In the genomic region with DNA sequence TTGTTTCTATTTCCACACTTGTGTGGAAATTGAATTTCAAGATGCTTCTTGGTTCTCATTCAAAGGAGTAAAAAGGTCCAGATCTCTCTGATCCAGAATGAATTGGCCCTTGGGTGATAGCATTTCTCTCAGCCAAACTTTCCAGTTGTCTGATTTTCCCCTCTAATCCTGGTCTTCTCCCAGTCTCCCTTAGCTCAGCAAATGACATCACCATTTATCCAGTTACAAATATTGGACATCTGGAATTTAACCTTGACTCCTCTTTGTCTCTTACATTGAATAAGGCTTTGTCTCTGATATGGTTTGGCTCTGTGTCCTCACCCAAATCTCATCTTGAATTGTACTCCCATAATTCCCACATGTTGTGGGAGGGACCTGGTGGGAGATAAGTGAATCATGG, we compare ENCODE assay signal across 38 cellular contexts. TPM values are rescaled to one million over a fixed set of nuclear protein-coding genes. Genes with fewer than 3 reads are reported as not detected.
"Had no signal": no experiment of that assay in that cellular context is flagged by ENCODE, and none has a peak within 500 bp of the region (broad histone marks: within the 10 kb centered on the region; RNA-seq: fewer than 3 reads in every experiment).

No MANE protein-coding gene starts in this region.

- H3K4me3 ChIP-seq: adrenal gland, body of pancreas, breast epithelium had no signal

- H3K4me3 Mint-ChIP-seq: activated CD4-positive, alpha-beta memory T cell treated with anti-CD3 and anti-CD28 coated beads, Interleukin-2, amount 10 ng/mL, durations not matched to agents 7 days and 5 days; activated CD4-positive, alpha-beta T cell treated with anti-CD3 and anti-CD28 coated beads for 36 hours; activated CD4-positive, alpha-beta T cell treated with anti-CD3 and anti-CD28 coated beads, Interleukin-2, amount 10 ng/mL, durations not matched to agents 7 days and 5 days; activated CD8-positive, alpha-beta memory T cell treated with anti-CD3 and anti-CD28 coated beads, Interleukin-2, amount 10 ng/mL, durations not matched to agents 7 days and 5 days; activated CD8-positive, alpha-beta T cell treated with anti-CD3 and anti-CD28 coated beads, Interleukin-2, amount 10 ng/mL, durations not matched to agents 7 days and 5 days; activated naive CD4-positive, alpha-beta T cell treated with anti-CD3 and anti-CD28 coated beads for 36 hours; activated naive CD8-positive, alpha-beta T cell treated with anti-CD3 and anti-CD28 coated beads for 36 hours; activated T-cell treated with anti-CD3 and anti-CD28 coated beads, Interleukin-2, amount 50 U/mL, for 24 hours; activated T-cell treated with anti-CD3 and anti-CD28 coated beads, Interleukin-2, amount 50 U/mL, for 72 hours; activated T-helper 1 cell treated with anti-CD3 and anti-CD28 coated beads, Interleukin-12 subunit alpha, Interleukin-12 subunit beta, Interleukin-2, Interleukin-4 antibody, amounts not matched to agents 30 ng/mL and 10 ng/mL and 1 ng/mL, durations not matched to agents 14 hours and 24 hours and 36 hours; activated T-helper 17 cell treated with anti-CD3 and anti-CD28 coated beads, Interleukin-2, amount 50 U/mL, for 72 hours; T-helper 1 cell treated with Interleukin-12 subunit alpha and Interleukin-12 subunit beta and Interleukin-4 antibody, amounts not matched to agents 30 μg/mL and 1 μg/mL, for 36 hours; T-helper 2 cell treated with Interferon-gamma antibody and Interleukin-4, amounts not matched to agents 5 μg/mL and 100 μg/mL, for 36 hours; WTC11 had no signal

- H3K9me3 Mint-ChIP-seq: activated CD4-positive, alpha-beta memory T cell treated with anti-CD3 and anti-CD28 coated beads, Interleukin-2, amount 10 ng/mL, durations not matched to agents 7 days and 5 days; activated CD4-positive, alpha-beta T cell treated with anti-CD3 and anti-CD28 coated beads, Interleukin-2, amount 10 ng/mL, durations not matched to agents 7 days and 5 days; activated naive CD4-positive, alpha-beta T cell treated with anti-CD3 and anti-CD28 coated beads for 36 hours; activated naive CD4-positive, alpha-beta T cell treated with anti-CD3 and anti-CD28 coated beads, Interleukin-2, amount 50 U/mL, for 72 hours; activated naive CD8-positive, alpha-beta T cell treated with anti-CD3 and anti-CD28 coated beads for 36 hours; activated T-cell treated with anti-CD3 and anti-CD28 coated beads, Interleukin-2, amount 50 U/mL, for 24 hours; activated T-cell treated with anti-CD3 and anti-CD28 coated beads, Interleukin-2, amount 50 U/mL, for 72 hours; activated T-helper 1 cell treated with anti-CD3 and anti-CD28 coated beads, Interleukin-12 subunit alpha, Interleukin-12 subunit beta, Interleukin-2, Interleukin-4 antibody, amounts not matched to agents 30 ng/mL and 10 ng/mL and 1 ng/mL, durations not matched to agents 14 hours and 24 hours and 36 hours; activated T-helper 17 cell treated with anti-CD3 and anti-CD28 coated beads, Interleukin-2, amount 50 U/mL, for 72 hours; T-helper 1 cell treated with Interleukin-12 subunit alpha and Interleukin-12 subunit beta and Interleukin-4 antibody, amounts not matched to agents 30 μg/mL and 1 μg/mL, for 36 hours; T-helper 2 cell treated with Interferon-gamma antibody and Interleukin-4, amounts not matched to agents 5 μg/mL and 100 μg/mL, for 36 hours had no signal

- H3K4me1 Mint-ChIP-seq: activated CD4-positive, alpha-beta memory T cell treated with anti-CD3 and anti-CD28 coated beads, Interleukin-2, amount 10 ng/mL, durations not matched to agents 7 days and 5 days; activated CD4-positive, alpha-beta T cell treated with anti-CD3 and anti-CD28 coated beads for 36 hours; activated CD4-positive, alpha-beta T cell treated with anti-CD3 and anti-CD28 coated beads, Interleukin-2, amount 10 ng/mL, durations not matched to agents 7 days and 5 days; activated CD8-positive, alpha-beta memory T cell treated with anti-CD3 and anti-CD28 coated beads, Interleukin-2, amount 10 ng/mL, durations not matched to agents 7 days and 5 days; activated naive CD8-positive, alpha-beta T cell treated with anti-CD3 and anti-CD28 coated beads for 36 hours; activated T-helper 17 cell treated with anti-CD3 and anti-CD28 coated beads, Interleukin-2, amount 50 U/mL, for 72 hours; WTC11 had no signal

- H3K36me3 ChIP-seq: adrenal gland, brain microvascular endothelial cell, breast epithelium, WERI-Rb-1 had no signal

- ATAC-seq: activated CD4-positive, alpha-beta T cell treated with anti-CD3 and anti-CD28 coated beads for 36 hours; activated CD4-positive, CD25-positive, alpha-beta regulatory T cell treated with anti-CD3 and anti-CD28 coated beads, Interleukin-2, amount 50 U/mL, for 24 hours; activated CD8-positive, alpha-beta memory T cell treated with anti-CD3 and anti-CD28 coated beads, Interleukin-2, amount 10 ng/mL, durations not matched to agents 7 days and 5 days; activated CD8-positive, alpha-beta T cell treated with anti-CD3 and anti-CD28 coated beads, Interleukin-2, amount 10 ng/mL, durations not matched to agents 7 days and 5 days; activated naive CD4-positive, alpha-beta T cell treated with anti-CD3 and anti-CD28 coated beads, Interleukin-2, amount 50 U/mL, for 72 hours; activated T-cell treated with anti-CD3 and anti-CD28 coated beads, Interleukin-2, amount 50 U/mL, for 72 hours; activated T-helper 17 cell treated with anti-CD3 and anti-CD28 coated beads, Interleukin-2, amount 50 U/mL, for 72 hours; body of pancreas; WTC11 had no signal

- H3K4me1 ChIP-seq: adrenal gland, body of pancreas, breast epithelium had no signal

- H3K36me3 Mint-ChIP-seq: activated CD8-positive, alpha-beta memory T cell treated with anti-CD3 and anti-CD28 coated beads, Interleukin-2, amount 10 ng/mL, durations not matched to agents 7 days and 5 days; activated naive CD8-positive, alpha-beta T cell treated with anti-CD3 and anti-CD28 coated beads for 36 hours; WTC11 had no signal

- DNase-seq: activated CD4-positive, alpha-beta memory T cell treated with anti-CD3 and anti-CD28 coated beads, Interleukin-2, amount 10 ng/mL, durations not matched to agents 7 days and 5 days; activated CD4-positive, alpha-beta T cell treated with anti-CD3 and anti-CD28 coated beads for 1 hour; activated CD4-positive, alpha-beta T cell treated with anti-CD3 and anti-CD28 coated beads for 36 hours; activated CD4-positive, alpha-beta T cell treated with anti-CD3 and anti-CD28 coated beads for 48 hours; activated CD4-positive, alpha-beta T cell treated with anti-CD3 and anti-CD28 coated beads, Interleukin-2, amount 10 ng/mL, durations not matched to agents 7 days and 5 days; activated CD4-positive, alpha-beta T cell treated with anti-CD3 and anti-CD28 coated beads, Interleukin-2, amount 50 U/mL, for 48 hours; activated CD4-positive, CD25-positive, alpha-beta regulatory T cell; activated CD8-positive, alpha-beta memory T cell treated with anti-CD3 and anti-CD28 coated beads for 24 hours; activated CD8-positive, alpha-beta memory T cell treated with anti-CD3 and anti-CD28 coated beads, Interleukin-2, amount 10 ng/mL, durations not matched to agents 7 days and 5 days; activated CD8-positive, alpha-beta memory T cell treated with anti-CD3 and anti-CD28 coated beads, Interleukin-2, amount 50 U/mL, for 48 hours; activated CD8-positive, alpha-beta T cell treated with anti-CD3 and anti-CD28 coated beads, Interleukin-2, amount 10 ng/mL, durations not matched to agents 7 days and 5 days; activated effector memory CD4-positive, alpha-beta T cell treated with anti-CD3 and anti-CD28 coated beads, Interleukin-2, amount 50 U/mL, for 16 hours; activated gamma-delta T cell treated with Interleukin-2 at 50 U/mL for 16 hours; activated naive CD4-positive, alpha-beta T cell; activated naive CD4-positive, alpha-beta T cell treated with anti-CD3 and anti-CD28 coated beads for 36 hours; activated naive CD4-positive, alpha-beta T cell treated with anti-CD3 and anti-CD28 coated beads, Interleukin-2, amount 50 U/mL, for 16 hours; activated naive CD8-positive, alpha-beta T cell treated with anti-CD3 and anti-CD28 coated beads for 36 hours; activated T-cell treated with anti-CD3 and anti-CD28 coated beads, Interleukin-2, amount 50 U/mL, for 24 hours; activated T-cell treated with anti-CD3 and anti-CD28 coated beads, Interleukin-2, amount 50 U/mL, for 72 hours; adrenal gland; amniotic stem cell; aorta; body of pancreas; brain microvascular endothelial cell; central memory CD4-positive, alpha-beta T cell; T-helper 1 cell; T-helper 2 cell; T-helper 9 cell; WERI-Rb-1 had no signal

- H3K27ac ChIP-seq: adrenal gland, body of pancreas, brain microvascular endothelial cell, breast epithelium, WERI-Rb-1 had no signal

- H3K9me3 ChIP-seq: adrenal gland, body of pancreas, breast epithelium had no signal

- H3K27me3 ChIP-seq: adrenal gland, body of pancreas, brain microvascular endothelial cell, breast epithelium had no signal

RNA-seq across cellular contexts. Expression of a gene that starts 10.2 kb away (rescaled TPM):
- total RNA-seq: activated CD4-positive, alpha-beta memory T cell treated with anti-CD3 and anti-CD28 coated beads, Interleukin-2, amount 10 ng/mL, durations not matched to agents 7 days and 5 days; activated CD4-positive, alpha-beta T cell treated with anti-CD3 and anti-CD28 coated beads for 36 hours; activated CD4-positive, alpha-beta T cell treated with anti-CD3 and anti-CD28 coated beads, Interleukin-2, amount 10 ng/mL, durations not matched to agents 7 days and 5 days; activated CD8-positive, alpha-beta memory T cell treated with anti-CD3 and anti-CD28 coated beads, Interleukin-2, amount 10 ng/mL, durations not matched to agents 7 days and 5 days; activated naive CD4-positive, alpha-beta T cell treated with anti-CD3 and anti-CD28 coated beads for 36 hours; activated naive CD4-positive, alpha-beta T cell treated with anti-CD3 and anti-CD28 coated beads, Interleukin-2, amount 50 U/mL, for 72 hours; activated naive CD8-positive, alpha-beta T cell treated with anti-CD3 and anti-CD28 coated beads for 36 hours; activated T-cell treated with anti-CD3 and anti-CD28 coated beads, Interleukin-2, amount 50 U/mL, for 72 hours; activated T-helper 1 cell treated with anti-CD3 and anti-CD28 coated beads, Interleukin-12 subunit alpha, Interleukin-12 subunit beta, Interleukin-2, Interleukin-4 antibody, amounts not matched to agents 30 ng/mL and 10 ng/mL and 1 ng/mL, durations not matched to agents 14 hours and 24 hours and 36 hours; activated T-helper 17 cell treated with anti-CD3 and anti-CD28 coated beads, Interleukin-2, amount 50 U/mL, for 72 hours; chondrocyte had no signal
